31 cellular contexts compared by ENCODE assay signal in genomic region chr6:54758340-54758739, GRCh38.
"Had no signal": no experiment of that assay in that cellular context is flagged by ENCODE, and none has a peak within 500 bp of the region (broad histone marks: within the 10 kb centered on the region; RNA-seq: fewer than 3 reads in every experiment).

No MANE protein-coding gene starts in this region.

- H3K27ac Mint-ChIP-seq: activated CD8-positive, alpha-beta T cell treated with anti-CD3 and anti-CD28 coated beads for 36 hours; activated naive CD4-positive, alpha-beta T cell treated with anti-CD3 and anti-CD28 coated beads, Interleukin-2, amount 50 U/mL, for 24 hours; activated naive CD8-positive, alpha-beta T cell treated with anti-CD3 and anti-CD28 coated beads, Interleukin-2, amount 50 U/mL, for 24 hours; activated T-helper 2 cell treated with anti-CD3 and anti-CD28 coated beads, Interferon-gamma antibody, Interleukin-2, Interleukin-4, amounts not matched to agents 10 μg/mL and 5 μg/mL and 100 μg/mL, durations not matched to agents 14 hours and 24 hours and 36 hours; effector memory CD8-positive, alpha-beta T cell; mesothelial cell of epicardium; naive B cell; nephron progenitor cell; stimulated activated memory B cell treated with anti-CD40 and anti-IgM and Interleukin-4, amounts not matched to agents 10 μg/mL and 1 μg/mL and 100 μg/mL, for 72 hours; stimulated activated naive CD8-positive, alpha-beta T cell treated with anti-CD3 and anti-CD28 coated beads, Interleukin-15, amount 100 ng/mL, for 72 hours; T-helper 1 cell treated with Interleukin-12 subunit alpha and Interleukin-12 subunit beta and Interleukin-4 antibody, amounts not matched to agents 30 μg/mL and 1 μg/mL, for 36 hours had no signal

- H3K4me3 Mint-ChIP-seq: activated CD8-positive, alpha-beta T cell treated with anti-CD3 and anti-CD28 coated beads for 36 hours; activated naive CD4-positive, alpha-beta T cell treated with anti-CD3 and anti-CD28 coated beads, Interleukin-2, amount 50 U/mL, for 24 hours; activated naive CD8-positive, alpha-beta T cell treated with anti-CD3 and anti-CD28 coated beads, Interleukin-2, amount 50 U/mL, for 24 hours; effector memory CD8-positive, alpha-beta T cell; mesothelial cell of epicardium; naive B cell; nephron progenitor cell; stimulated activated memory B cell treated with anti-CD40 and anti-IgM and Interleukin-4, amounts not matched to agents 10 μg/mL and 1 μg/mL and 100 μg/mL, for 72 hours; stimulated activated naive CD8-positive, alpha-beta T cell treated with anti-CD3 and anti-CD28 coated beads, Interleukin-15, amount 100 ng/mL, for 72 hours; T-helper 1 cell treated with Interleukin-12 subunit alpha and Interleukin-12 subunit beta and Interleukin-4 antibody, amounts not matched to agents 30 μg/mL and 1 μg/mL, for 36 hours had no signal

- H3K27me3 Mint-ChIP-seq: activated CD8-positive, alpha-beta T cell treated with anti-CD3 and anti-CD28 coated beads for 36 hours; activated naive CD4-positive, alpha-beta T cell treated with anti-CD3 and anti-CD28 coated beads, Interleukin-2, amount 50 U/mL, for 24 hours; activated naive CD8-positive, alpha-beta T cell treated with anti-CD3 and anti-CD28 coated beads, Interleukin-2, amount 50 U/mL, for 24 hours; effector memory CD8-positive, alpha-beta T cell; naive B cell; stimulated activated memory B cell treated with anti-CD40 and anti-IgM and Interleukin-4, amounts not matched to agents 10 μg/mL and 1 μg/mL and 100 μg/mL, for 72 hours; stimulated activated naive CD8-positive, alpha-beta T cell treated with anti-CD3 and anti-CD28 coated beads, Interleukin-15, amount 100 ng/mL, for 72 hours had no signal

- H3K4me1 ChIP-seq: gastroesophageal sphincter, left lung, prostate gland, upper lobe of left lung, vagina had no signal

- H3K36me3 Mint-ChIP-seq: activated naive CD4-positive, alpha-beta T cell treated with anti-CD3 and anti-CD28 coated beads, Interleukin-2, amount 50 U/mL, for 24 hours; mesothelial cell of epicardium; naive B cell; stimulated activated memory B cell treated with anti-CD40 and anti-IgM and Interleukin-4, amounts not matched to agents 10 μg/mL and 1 μg/mL and 100 μg/mL, for 72 hours had no signal

- DNase-seq: activated CD4-positive, alpha-beta T cell treated with anti-CD3 and anti-CD28 coated beads, Interleukin-2, amount 50 U/mL, for 1 hour; activated CD8-positive, alpha-beta T cell treated with anti-CD3 and anti-CD28 coated beads for 36 hours; activated naive CD8-positive, alpha-beta T cell treated with anti-CD3 and anti-CD28 coated beads, Interleukin-2, amount 50 U/mL, for 24 hours; activated T-cell treated with anti-CD3 and anti-CD28 coated beads, Interleukin-2, amount 50 U/mL, for 48 hours; anterior cingulate cortex; cortex of kidney; effector memory CD8-positive, alpha-beta T cell; hippocampal formation; kidney glomerular epithelial cell; left lung; naive B cell; nephron progenitor cell; ovary; retina; stimulated activated CD4-positive, alpha-beta T cell treated with anti-CD3 and anti-CD28 coated beads, Interleukin-4, amount 100 ng/mL, for 24 hours; stimulated activated naive CD8-positive, alpha-beta T cell treated with anti-CD3 and anti-CD28 coated beads, Interleukin-15, amount 100 ng/mL, for 72 hours; substantia nigra; T-helper 9 cell; upper lobe of left lung had no signal

- ATAC-seq: activated CD8-positive, alpha-beta T cell treated with anti-CD3 and anti-CD28 coated beads for 36 hours; activated naive CD8-positive, alpha-beta T cell treated with anti-CD3 and anti-CD28 coated beads, Interleukin-2, amount 50 U/mL, for 24 hours; effector memory CD8-positive, alpha-beta T cell; gastroesophageal sphincter; left lung; sciatic nerve; stimulated activated memory B cell treated with anti-CD40 and anti-IgM and Interleukin-4, amounts not matched to agents 10 μg/mL and 1 μg/mL and 100 μg/mL, for 72 hours; stimulated activated naive CD8-positive, alpha-beta T cell treated with anti-CD3 and anti-CD28 coated beads, Interleukin-15, amount 100 ng/mL, for 72 hours had no signal

- H3K27me3 ChIP-seq: cardiac muscle cell, gastroesophageal sphincter, left lung, ovary, upper lobe of left lung, vagina had no signal

- H3K9me3 ChIP-seq: gastroesophageal sphincter, ovary, prostate gland, upper lobe of left lung, vagina had no signal

- H3K4me1 Mint-ChIP-seq: activated naive CD4-positive, alpha-beta T cell treated with anti-CD3 and anti-CD28 coated beads, Interleukin-2, amount 50 U/mL, for 24 hours; activated naive CD8-positive, alpha-beta T cell treated with anti-CD3 and anti-CD28 coated beads, Interleukin-2, amount 50 U/mL, for 24 hours; naive B cell; nephron progenitor cell; stimulated activated memory B cell treated with anti-CD40 and anti-IgM and Interleukin-4, amounts not matched to agents 10 μg/mL and 1 μg/mL and 100 μg/mL, for 72 hours; stimulated activated naive CD8-positive, alpha-beta T cell treated with anti-CD3 and anti-CD28 coated beads, Interleukin-15, amount 100 ng/mL, for 72 hours had no signal

- H3K36me3 ChIP-seq: cardiac muscle cell, gastroesophageal sphincter, left lung, ovary, prostate gland, upper lobe of left lung, vagina had no signal

- H3K27ac ChIP-seq: cardiac muscle cell, gastroesophageal sphincter, left lung, ovary, prostate gland, skin epidermis, upper lobe of left lung, vagina had no signal

- H3K9me3 Mint-ChIP-seq: activated CD8-positive, alpha-beta T cell treated with anti-CD3 and anti-CD28 coated beads for 36 hours; activated naive CD4-positive, alpha-beta T cell treated with anti-CD3 and anti-CD28 coated beads, Interleukin-2, amount 50 U/mL, for 24 hours; nephron progenitor cell; stimulated activated memory B cell treated with anti-CD40 and anti-IgM and Interleukin-4, amounts not matched to agents 10 μg/mL and 1 μg/mL and 100 μg/mL, for 72 hours; stimulated activated naive CD8-positive, alpha-beta T cell treated with anti-CD3 and anti-CD28 coated beads, Interleukin-15, amount 100 ng/mL, for 72 hours had no signal

- H3K4me3 ChIP-seq: cardiac muscle cell, gastroesophageal sphincter, left lung, lung, ovary, prostate gland, skin epidermis, upper lobe of left lung, vagina had no signal
